Comparison of ENCODE assay signal across 1 cellular context in genomic region chr2:101406867-101407266, GRCh38.
TF ChIP-seq lines count a peak whose summit lies in the region.

No MANE protein-coding gene starts in this region.

TF ChIP-seq in GM23338, 12 proteins besides CTCF, POLR2A, EP300 and RAD21 (continued from another document):
- no peak for TF ChIP-seq ZNF462 (CRISPR knock-in tag; IDR thresholded peaks at IDR 0.05)
- no peak for TF ChIP-seq ZNF114 (CRISPR knock-in tag; IDR thresholded peaks at IDR 0.05)
